In genomic region chr1:228022571-228023293, GRCh38 we compare ENCODE assay signal across 30 cellular contexts. TPM values are rescaled to one million over a fixed set of nuclear protein-coding genes. Genes with fewer than 3 reads are reported as not detected.
A peak's percentile ranks its signal among the peaks of the same experiment; 100 is the strongest.
DNase-seq lines count a peak whose midpoint lies in the region; ATAC-seq, FAIRE-seq and TF ChIP-seq lines count a peak whose summit lies in the region.
"Had no signal": no experiment of that assay in that cellular context is flagged by ENCODE, and none has a peak within 500 bp of the region (broad histone marks: within the 10 kb centered on the region; RNA-seq: fewer than 3 reads in every experiment).

No MANE protein-coding gene starts in this region.

- no peaks in the 10 kb centered on the region for H3K36me3 Mint-ChIP-seq in activated T-cell treated with anti-CD3 and anti-CD28 coated beads, Interleukin-2, amount 50 U/mL, for 4 hours (ENCODE audit: insufficient read depth)
- no peaks in the 10 kb centered on the region for H3K36me3 Mint-ChIP-seq in GM23338 (ENCODE audit: low read depth)
- H3K36me3 Mint-ChIP-seq: memory B cell had no signal

- 89 to 91% methylated on average over 28 of the region's 28 CpGs for WGBS in sigmoid colon, 2 donors

- no peaks in the 10 kb centered on the region for H3K4me1 Mint-ChIP-seq in activated T-cell treated with anti-CD3 and anti-CD28 coated beads, Interleukin-2, amount 50 U/mL, for 4 hours (ENCODE audit: low read depth)
- H3K4me1 Mint-ChIP-seq in GM23338, result no peaks in the 10 kb centered on the region
- H3K4me1 Mint-ChIP-seq: memory B cell had no signal

- H3K4me2 ChIP-seq in GM23338, result no peak overlapping the region

- no peaks in the 10 kb centered on the region for H3K9me2 ChIP-seq in GM23338 (ENCODE audit: insufficient read depth)

- H3K27me3 ChIP-seq in GM23338 (ENCODE audit: insufficient read depth) (peaks cover 31% of the 10 kb centered on the region), sigmoid colon (no peaks in the 10 kb centered on the region)

- no peaks in the 10 kb centered on the region for H3K79me2 ChIP-seq in GM23338 (replicated peaks; ENCODE audit: insufficient read depth)

- no peak for ATAC-seq in activated T-cell treated with anti-CD3 and anti-CD28 coated beads, Interleukin-2, amount 50 U/mL, for 4 hours
- ATAC-seq in GM23338, result peak; percentile 71
- ATAC-seq in HG02970 (IDR thresholded peaks at IDR 0.05; ENCODE audit: low FRiP score, unreplicated experiment), result no peak
- ATAC-seq: effector memory CD8-positive, alpha-beta T cell had no signal

- H3K4me1 ChIP-seq in GM23338 (ENCODE audit: insufficient read depth) (no peaks in the 10 kb centered on the region), sigmoid colon (no peaks in the 10 kb centered on the region)
- H3K4me1 ChIP-seq: SJSA1 had no signal

- H3K4me3 Mint-ChIP-seq in activated T-cell treated with anti-CD3 and anti-CD28 coated beads, Interleukin-2, amount 50 U/mL, for 4 hours, result no peak overlapping the region
- no peak overlapping the region for H3K4me3 Mint-ChIP-seq in GM23338
- H3K4me3 Mint-ChIP-seq: effector memory CD8-positive, alpha-beta T cell; memory B cell had no signal

- H4K20me1 ChIP-seq in GM23338 (replicated peaks; ENCODE audit: insufficient read depth), result no peaks in the 10 kb centered on the region; the same call in none of the 2 replicates

- no peak overlapping the region for H3K27ac Mint-ChIP-seq in GM23338
- H3K27ac Mint-ChIP-seq: effector memory CD8-positive, alpha-beta T cell; memory B cell; progenitor cell of endocrine pancreas had no signal

- TF ChIP-seq POLR2A in sigmoid colon (IDR thresholded peaks at IDR 0.05), result no peak

- H3K27ac ChIP-seq in GM23338 (ENCODE audit: low read depth) (no peak overlapping the region), sigmoid colon (no peak overlapping the region)
- H3K27ac ChIP-seq: SJSA1, thoracic aorta had no signal

- no peak overlapping the region for H3K4me3 ChIP-seq in GM23338
- H3K4me3 ChIP-seq in sigmoid colon, result no peak overlapping the region
- H3K4me3 ChIP-seq: SJSA1, thoracic aorta had no signal

- H3K27me3 Mint-ChIP-seq in activated T-cell treated with anti-CD3 and anti-CD28 coated beads, Interleukin-2, amount 50 U/mL, for 4 hours (ENCODE audit: low read depth), result peaks cover under 1% of the 10 kb centered on the region
- H3K27me3 Mint-ChIP-seq in GM23338 (ENCODE audit: insufficient read depth, low read depth, poor library complexity), result peaks cover 8% of the 10 kb centered on the region

- no peak for TF ChIP-seq CTCF in GM23338 (conservative IDR thresholded peaks at IDR 0.05; ENCODE audit: low read depth in 2 of 2)
- TF ChIP-seq CTCF in sigmoid colon (IDR thresholded peaks at IDR 0.05), result no peak

- no peaks in the 10 kb centered on the region for H3K9me3 Mint-ChIP-seq in activated T-cell treated with anti-CD3 and anti-CD28 coated beads, Interleukin-2, amount 50 U/mL, for 4 hours
- peaks cover 3% of the 10 kb centered on the region; the same call in 1 of the 3 replicates for H3K9me3 Mint-ChIP-seq in GM23338
- H3K9me3 Mint-ChIP-seq: effector memory CD8-positive, alpha-beta T cell had no signal

- H3K36me3 ChIP-seq in GM23338 (ENCODE audit: insufficient read depth), result no peaks in the 10 kb centered on the region
- H3K36me3 ChIP-seq in sigmoid colon, result no peaks in the 10 kb centered on the region
- H3K36me3 ChIP-seq: SJSA1, thoracic aorta had no signal

- peaks cover 0 to 12% (median 0%) of the 10 kb centered on the region in 4 donors for H3K9me3 ChIP-seq in sigmoid colon
- H3K9me3 ChIP-seq: SJSA1, thoracic aorta had no signal

- H2AFZ ChIP-seq in GM23338, result no peak overlapping the region

- TF ChIP-seq EP300 in sigmoid colon (IDR thresholded peaks at IDR 0.05), result no peak

- peak; percentile 1 for DNase-seq in activated T-cell treated with anti-CD3 and anti-CD28 coated beads, Interleukin-2, amount 50 U/mL, for 4 hours
- DNase-seq in activated T-cell treated with anti-CD3 and anti-CD28 coated beads for 4 hours (no peak), GM23338 (ENCODE audit: low spot score) (no peak), iPS-NIHi11 (ENCODE audit: low spot score) (peak; percentile 20), sigmoid colon (peak; percentile 52), urothelium cell line (ENCODE audit: low spot score) (no peak)
- DNase-seq in activated CD4-positive, alpha-beta T cell treated with anti-CD3 and anti-CD28 coated beads, Interleukin-2, amount 50 U/mL, for 4 hours, result no peak
- DNase-seq: ACHN; activated CD4-positive, alpha-beta T cell treated with anti-CD3 and anti-CD28 coated beads, Interleukin-2, amount 50 U/mL, for 48 hours; activated CD4-positive, CD25-positive, alpha-beta regulatory T cell; activated naive CD4-positive, alpha-beta T cell treated with Interleukin-2 at 50 U/mL for 16 hours; anterior cingulate cortex; cortex of kidney; DMS79; effector memory CD8-positive, alpha-beta T cell; GDM1; NCI-H1092; NCI-H187; NCI-H524 treated with DMSO at 0.1 percent for 48 hours; stimulated activated CD4-positive, alpha-beta T cell treated with anti-CD3 and anti-CD28 coated beads, Interleukin-15, amount 100 ng/mL, for 24 hours; stimulated activated naive CD4-positive, alpha-beta T cell had no signal

- no peak for FAIRE-seq in urothelium cell line (lab: Jason Lieb, UNC)
- FAIRE-seq: H54, RCC 7860 had no signal

- no peaks in the 10 kb centered on the region for H3F3A ChIP-seq in GM23338 (replicated peaks; ENCODE audit: low read depth)

- intact Hi-C loops in sigmoid colon (cut with DNase I), result no loop called here

TF ChIP-seq in GM23338, 12 proteins besides CTCF, POLR2A, EP300 and RAD21 (continues in another document):
- TF ChIP-seq CREB1 (CRISPR knock-in tag; IDR thresholded peaks at IDR 0.05; ENCODE audit: low read depth), result no peak
- no peak for TF ChIP-seq ZNF114 (CRISPR knock-in tag; IDR thresholded peaks at IDR 0.05)
- TF ChIP-seq EZH2 (IDR thresholded peaks at IDR 0.05; ENCODE audit: low read depth, unreplicated experiment), result no peak
- TF ChIP-seq JUNB (IDR thresholded peaks at IDR 0.05; ENCODE audit: unreplicated experiment), result no peak

RNA-seq across cellular contexts. Expression of gene WNT3A, which starts 15.9 kb away (rescaled TPM):
- not detected for total RNA-seq in activated T-cell treated with anti-CD3 and anti-CD28 coated beads, Interleukin-2, amount 50 U/mL, for 4 hours
- 0.07 and 0.12 TPM in 2 replicates for total RNA-seq in GM23338 (2014; rRNA removed; shearing (Covaris generic))
- polyA plus RNA-seq in GM23338 (2016; fragmentation: Nextera tagmentation; extraction: Ambion mirVana) (0.40 and 0.65 TPM in 2 replicates), sigmoid colon (under 1 TPM in 1 of 3 donors, not detected in 2; 0.01 TPM)
- total RNA-seq in sigmoid colon, result not detected
- total RNA-seq: fibroblast of villous mesenchyme, progenitor cell of endocrine pancreas, SJSA1, thoracic aorta had no signal
- polyA plus RNA-seq: BJ had no signal

RNA-seq across cellular contexts. Expression of gene ARF1, which starts 59.8 kb away (rescaled TPM):
- total RNA-seq in activated T-cell treated with anti-CD3 and anti-CD28 coated beads, Interleukin-2, amount 50 U/mL, for 4 hours, result 100 to 1,000 TPM; 404 to 411 (median 408) TPM
- 199 and 210 TPM in 2 replicates for total RNA-seq in GM23338 (2014; rRNA removed; shearing (Covaris generic))
- polyA plus RNA-seq in GM23338 (2016; fragmentation: Nextera tagmentation; extraction: Ambion mirVana) (292 and 306 TPM in 2 replicates), sigmoid colon (100 to 1,000 TPM; 345 to 482 (median 479) TPM)
- total RNA-seq in sigmoid colon, result 100 to 1,000 TPM; 212 to 250 (median 225) TPM

Comparison
In these comparisons a context has a peak if more than half of its experiments do, and no peak if none do; other contexts are left out.
1. DNase-seq: peak in activated T-cell treated with anti-CD3 and anti-CD28 coated beads, Interleukin-2, amount 50 U/mL, for 4 hours (single experiment), iPS-NIHi11 (single experiment) and sigmoid colon (single experiment); none in activated T-cell treated with anti-CD3 and anti-CD28 coated beads for 4 hours (single experiment), GM23338 (single experiment), urothelium cell line (single experiment) and activated CD4-positive, alpha-beta T cell treated with anti-CD3 and anti-CD28 coated beads, Interleukin-2, amount 50 U/mL, for 4 hours (0 of 2).